1 cellular context compared by ENCODE assay signal in the genomic region with DNA sequence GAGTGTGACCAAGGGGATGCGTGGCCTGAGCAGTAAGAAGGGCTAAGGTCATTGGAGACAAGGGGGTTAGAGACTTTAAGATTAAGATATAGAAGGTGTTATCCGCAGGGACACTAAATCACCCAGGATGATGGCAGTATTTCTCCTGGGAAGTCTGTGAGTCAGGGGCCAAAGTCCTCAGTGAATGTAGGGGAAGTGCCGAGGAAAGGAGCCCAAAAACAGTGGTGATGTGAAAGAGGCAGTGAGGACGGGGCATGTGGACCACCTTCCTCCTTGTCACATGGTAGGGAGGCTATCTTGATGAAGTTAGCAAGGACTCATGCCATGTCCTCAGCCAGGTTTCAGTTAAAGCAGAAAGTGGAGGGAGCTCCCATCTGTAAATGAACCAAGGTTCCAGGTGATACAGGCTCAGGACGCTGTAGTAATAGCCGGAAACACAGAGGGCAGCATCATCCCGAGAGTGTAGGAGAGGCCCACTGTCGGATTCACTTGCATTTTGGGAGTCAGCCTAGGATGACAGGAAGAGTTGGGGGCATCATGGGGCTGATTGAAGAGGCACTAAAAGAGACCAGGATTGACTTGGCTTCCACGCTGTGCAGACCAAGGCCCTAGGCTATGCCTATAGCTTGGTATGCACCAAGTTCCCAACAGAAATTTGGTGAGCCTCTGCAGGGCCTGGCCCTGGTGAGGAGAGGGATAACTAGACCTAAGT.
TF ChIP-seq lines count a peak whose summit lies in the region.

No MANE protein-coding gene starts in this region.

TF ChIP-seq in HepG2, 621 proteins besides CTCF, POLR2A, EP300 and RAD21 (continued from another document and continues in another):
- TF ChIP-seq, protein P1, sequence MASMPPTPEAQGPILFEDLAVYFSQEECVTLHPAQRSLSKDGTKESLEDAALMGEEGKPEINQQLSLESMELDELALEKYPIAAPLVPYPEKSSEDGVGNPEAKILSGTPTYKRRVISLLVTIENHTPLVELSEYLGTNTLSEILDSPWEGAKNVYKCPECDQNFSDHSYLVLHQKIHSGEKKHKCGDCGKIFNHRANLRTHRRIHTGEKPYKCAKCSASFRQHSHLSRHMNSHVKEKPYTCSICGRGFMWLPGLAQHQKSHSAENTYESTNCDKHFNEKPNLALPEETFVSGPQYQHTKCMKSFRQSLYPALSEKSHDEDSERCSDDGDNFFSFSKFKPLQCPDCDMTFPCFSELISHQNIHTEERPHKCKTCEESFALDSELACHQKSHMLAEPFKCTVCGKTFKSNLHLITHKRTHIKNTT (CRISPR knock-in tag; IDR thresholded peaks at IDR 0.05) = no peak
- TF ChIP-seq, protein P2, sequence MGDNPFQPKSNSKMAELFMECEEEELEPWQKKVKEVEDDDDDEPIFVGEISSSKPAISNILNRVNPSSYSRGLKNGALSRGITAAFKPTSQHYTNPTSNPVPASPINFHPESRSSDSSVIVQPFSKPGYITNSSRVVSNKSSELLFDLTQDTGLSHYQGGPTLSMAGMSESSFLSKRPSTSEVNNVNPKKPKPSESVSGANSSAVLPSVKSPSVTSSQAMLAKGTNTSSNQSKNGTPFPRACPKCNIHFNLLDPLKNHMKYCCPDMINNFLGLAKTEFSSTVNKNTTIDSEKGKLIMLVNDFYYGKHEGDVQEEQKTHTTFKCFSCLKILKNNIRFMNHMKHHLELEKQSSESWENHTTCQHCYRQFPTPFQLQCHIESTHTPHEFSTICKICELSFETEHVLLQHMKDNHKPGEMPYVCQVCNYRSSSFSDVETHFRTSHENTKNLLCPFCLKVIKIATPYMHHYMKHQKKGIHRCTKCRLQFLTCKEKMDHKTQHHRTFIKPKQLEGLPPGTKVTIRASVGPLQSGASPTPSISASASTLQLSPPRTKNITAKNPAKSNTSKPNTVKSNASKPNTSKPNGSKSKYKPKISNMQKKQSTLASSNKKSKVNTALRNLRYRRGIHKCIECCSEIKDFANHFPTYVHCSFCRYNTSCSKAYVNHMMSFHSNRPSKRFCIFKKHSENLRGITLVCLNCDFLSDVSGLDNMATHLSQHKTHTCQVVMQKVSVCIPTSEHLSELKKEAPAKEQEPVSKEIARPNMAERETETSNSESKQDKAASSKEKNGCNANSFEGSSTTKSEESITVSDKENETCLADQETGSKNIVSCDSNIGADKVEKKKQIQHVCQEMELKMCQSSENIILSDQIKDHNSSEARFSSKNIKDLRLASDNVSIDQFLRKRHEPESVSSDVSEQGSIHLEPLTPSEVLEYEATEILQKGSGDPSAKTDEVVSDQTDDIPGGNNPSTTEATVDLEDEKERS (CRISPR knock-in tag; IDR thresholded peaks at IDR 0.05) = 0 out of 2 replicates have a peak, but pooled peaks have one; percentile 61
- no peak for TF ChIP-seq ARHGAP35 (CRISPR knock-in tag; IDR thresholded peaks at IDR 0.05; ENCODE audit: borderline replicate concordance)
- TF ChIP-seq HOXA9 (CRISPR knock-in tag; IDR thresholded peaks at IDR 0.05; ENCODE audit: borderline replicate concordance) = no peak
- TF ChIP-seq ATF1 (CRISPR knock-in tag; IDR thresholded peaks at IDR 0.05) = no peak
- TF ChIP-seq LCORL (IDR thresholded peaks at IDR 0.05) = no peak; the same call in 1 of the 2 replicates
- TF ChIP-seq LCORL (CRISPR knock-in tag; IDR thresholded peaks at IDR 0.05) = peak; percentile 65
- TF ChIP-seq, protein P3, sequence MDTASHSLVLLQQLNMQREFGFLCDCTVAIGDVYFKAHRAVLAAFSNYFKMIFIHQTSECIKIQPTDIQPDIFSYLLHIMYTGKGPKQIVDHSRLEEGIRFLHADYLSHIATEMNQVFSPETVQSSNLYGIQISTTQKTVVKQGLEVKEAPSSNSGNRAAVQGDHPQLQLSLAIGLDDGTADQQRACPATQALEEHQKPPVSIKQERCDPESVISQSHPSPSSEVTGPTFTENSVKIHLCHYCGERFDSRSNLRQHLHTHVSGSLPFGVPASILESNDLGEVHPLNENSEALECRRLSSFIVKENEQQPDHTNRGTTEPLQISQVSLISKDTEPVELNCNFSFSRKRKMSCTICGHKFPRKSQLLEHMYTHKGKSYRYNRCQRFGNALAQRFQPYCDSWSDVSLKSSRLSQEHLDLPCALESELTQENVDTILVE (CRISPR knock-in tag; IDR thresholded peaks at IDR 0.05) = no peak
- no peak for TF ChIP-seq ZNF7 (CRISPR knock-in tag; IDR thresholded peaks at IDR 0.05)
- no peak for TF ChIP-seq PRPF4 (IDR thresholded peaks at IDR 0.05; ENCODE audit: low read depth, low read length, poor library complexity, severe bottlenecking)
- TF ChIP-seq, protein P4, sequence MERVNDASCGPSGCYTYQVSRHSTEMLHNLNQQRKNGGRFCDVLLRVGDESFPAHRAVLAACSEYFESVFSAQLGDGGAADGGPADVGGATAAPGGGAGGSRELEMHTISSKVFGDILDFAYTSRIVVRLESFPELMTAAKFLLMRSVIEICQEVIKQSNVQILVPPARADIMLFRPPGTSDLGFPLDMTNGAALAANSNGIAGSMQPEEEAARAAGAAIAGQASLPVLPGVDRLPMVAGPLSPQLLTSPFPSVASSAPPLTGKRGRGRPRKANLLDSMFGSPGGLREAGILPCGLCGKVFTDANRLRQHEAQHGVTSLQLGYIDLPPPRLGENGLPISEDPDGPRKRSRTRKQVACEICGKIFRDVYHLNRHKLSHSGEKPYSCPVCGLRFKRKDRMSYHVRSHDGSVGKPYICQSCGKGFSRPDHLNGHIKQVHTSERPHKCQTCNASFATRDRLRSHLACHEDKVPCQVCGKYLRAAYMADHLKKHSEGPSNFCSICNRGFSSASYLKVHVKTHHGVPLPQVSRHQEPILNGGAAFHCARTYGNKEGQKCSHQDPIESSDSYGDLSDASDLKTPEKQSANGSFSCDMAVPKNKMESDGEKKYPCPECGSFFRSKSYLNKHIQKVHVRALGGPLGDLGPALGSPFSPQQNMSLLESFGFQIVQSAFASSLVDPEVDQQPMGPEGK (CRISPR knock-in tag; IDR thresholded peaks at IDR 0.05) = 0 out of 2 replicates have a peak, but pooled peaks have one; percentile 11
- TF ChIP-seq, protein P5, sequence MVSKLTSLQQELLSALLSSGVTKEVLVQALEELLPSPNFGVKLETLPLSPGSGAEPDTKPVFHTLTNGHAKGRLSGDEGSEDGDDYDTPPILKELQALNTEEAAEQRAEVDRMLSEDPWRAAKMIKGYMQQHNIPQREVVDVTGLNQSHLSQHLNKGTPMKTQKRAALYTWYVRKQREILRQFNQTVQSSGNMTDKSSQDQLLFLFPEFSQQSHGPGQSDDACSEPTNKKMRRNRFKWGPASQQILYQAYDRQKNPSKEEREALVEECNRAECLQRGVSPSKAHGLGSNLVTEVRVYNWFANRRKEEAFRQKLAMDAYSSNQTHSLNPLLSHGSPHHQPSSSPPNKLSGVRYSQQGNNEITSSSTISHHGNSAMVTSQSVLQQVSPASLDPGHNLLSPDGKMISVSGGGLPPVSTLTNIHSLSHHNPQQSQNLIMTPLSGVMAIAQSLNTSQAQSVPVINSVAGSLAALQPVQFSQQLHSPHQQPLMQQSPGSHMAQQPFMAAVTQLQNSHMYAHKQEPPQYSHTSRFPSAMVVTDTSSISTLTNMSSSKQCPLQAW (CRISPR knock-in tag; IDR thresholded peaks at IDR 0.05) = peak; percentile 34; the same call in 1 of the 2 replicates
- TF ChIP-seq FOXC1 (CRISPR knock-in tag; IDR thresholded peaks at IDR 0.05; ENCODE audit: borderline replicate concordance) = peak; percentile 74; the same call in 1 of the 2 replicates
- TF ChIP-seq, protein P6, sequence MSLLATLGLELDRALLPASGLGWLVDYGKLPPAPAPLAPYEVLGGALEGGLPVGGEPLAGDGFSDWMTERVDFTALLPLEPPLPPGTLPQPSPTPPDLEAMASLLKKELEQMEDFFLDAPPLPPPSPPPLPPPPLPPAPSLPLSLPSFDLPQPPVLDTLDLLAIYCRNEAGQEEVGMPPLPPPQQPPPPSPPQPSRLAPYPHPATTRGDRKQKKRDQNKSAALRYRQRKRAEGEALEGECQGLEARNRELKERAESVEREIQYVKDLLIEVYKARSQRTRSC (CRISPR knock-in tag; IDR thresholded peaks at IDR 0.05; ENCODE audit: low read depth) = no peak
- TF ChIP-seq ETS1 (CRISPR knock-in tag; IDR thresholded peaks at IDR 0.05) = no peak
- 0 out of 2 replicates have a peak, but pooled peaks have one; percentile 30 for TF ChIP-seq EED (CRISPR knock-in tag; IDR thresholded peaks at IDR 0.05)
- peak; percentile 86 for TF ChIP-seq FOSL2 (CRISPR knock-in tag; IDR thresholded peaks at IDR 0.05)
- no peak for TF ChIP-seq NFKB2 (CRISPR knock-in tag; IDR thresholded peaks at IDR 0.05; ENCODE audit: borderline replicate concordance)
- TF ChIP-seq ZNF329 (CRISPR knock-in tag; IDR thresholded peaks at IDR 0.05; ENCODE audit: low read depth) = no peak
- no peak for TF ChIP-seq ZNF747 (CRISPR knock-in tag; IDR thresholded peaks at IDR 0.05; ENCODE audit: borderline replicate concordance)
- TF ChIP-seq ZNF782 (CRISPR knock-in tag; IDR thresholded peaks at IDR 0.05; ENCODE audit: borderline replicate concordance) = peak; percentile 69; the same call in 1 of the 2 replicates
- TF ChIP-seq, protein P7, sequence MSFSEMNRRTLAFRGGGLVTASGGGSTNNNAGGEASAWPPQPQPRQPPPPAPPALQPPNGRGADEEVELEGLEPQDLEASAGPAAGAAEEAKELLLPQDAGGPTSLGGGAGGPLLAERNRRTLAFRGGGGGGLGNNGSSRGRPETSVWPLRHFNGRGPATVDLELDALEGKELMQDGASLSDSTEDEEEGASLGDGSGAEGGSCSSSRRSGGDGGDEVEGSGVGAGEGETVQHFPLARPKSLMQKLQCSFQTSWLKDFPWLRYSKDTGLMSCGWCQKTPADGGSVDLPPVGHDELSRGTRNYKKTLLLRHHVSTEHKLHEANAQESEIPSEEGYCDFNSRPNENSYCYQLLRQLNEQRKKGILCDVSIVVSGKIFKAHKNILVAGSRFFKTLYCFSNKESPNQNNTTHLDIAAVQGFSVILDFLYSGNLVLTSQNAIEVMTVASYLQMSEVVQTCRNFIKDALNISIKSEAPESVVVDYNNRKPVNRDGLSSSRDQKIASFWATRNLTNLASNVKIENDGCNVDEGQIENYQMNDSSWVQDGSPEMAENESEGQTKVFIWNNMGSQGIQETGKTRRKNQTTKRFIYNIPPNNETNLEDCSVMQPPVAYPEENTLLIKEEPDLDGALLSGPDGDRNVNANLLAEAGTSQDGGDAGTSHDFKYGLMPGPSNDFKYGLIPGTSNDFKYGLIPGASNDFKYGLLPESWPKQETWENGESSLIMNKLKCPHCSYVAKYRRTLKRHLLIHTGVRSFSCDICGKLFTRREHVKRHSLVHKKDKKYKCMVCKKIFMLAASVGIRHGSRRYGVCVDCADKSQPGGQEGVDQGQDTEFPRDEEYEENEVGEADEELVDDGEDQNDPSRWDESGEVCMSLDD (CRISPR knock-in tag; IDR thresholded peaks at IDR 0.05; ENCODE audit: borderline replicate concordance) = no peak
- TF ChIP-seq ZNF792 (CRISPR knock-in tag; IDR thresholded peaks at IDR 0.05) = peak; percentile 40; the same call in 1 of the 2 replicates
- peak; percentile 47; the same call in 1 of the 2 replicates for TF ChIP-seq TBX2 (CRISPR knock-in tag; IDR thresholded peaks at IDR 0.05; ENCODE audit: borderline replicate concordance)
- TF ChIP-seq ZNF629 (CRISPR knock-in tag; conservative IDR thresholded peaks at IDR 0.05) = 0 out of 2 replicates have a peak, but pooled peaks have one; percentile 5
- TF ChIP-seq ZNF276 (CRISPR knock-in tag; IDR thresholded peaks at IDR 0.05; ENCODE audit: low read depth) = no peak
- 0 out of 2 replicates have a peak, but pooled peaks have one; percentile 21 for TF ChIP-seq TARDBP (CRISPR knock-in tag; IDR thresholded peaks at IDR 0.05)
- TF ChIP-seq GABPA (IDR thresholded peaks at IDR 0.05; ENCODE audit: low read depth, low read length) = no peak
- TF ChIP-seq GABPA (CRISPR knock-in tag; IDR thresholded peaks at IDR 0.05; ENCODE audit: low read depth) = peak; percentile 85
- no peak for TF ChIP-seq CBX5 (CRISPR knock-in tag; IDR thresholded peaks at IDR 0.05; ENCODE audit: borderline replicate concordance)
- no peak for TF ChIP-seq ZBTB37 (CRISPR knock-in tag; IDR thresholded peaks at IDR 0.05)
- no peak for TF ChIP-seq ZNF850 (CRISPR knock-in tag; conservative IDR thresholded peaks at IDR 0.05)
- TF ChIP-seq ZMAT3 (CRISPR knock-in tag; conservative IDR thresholded peaks at IDR 0.05) = no peak
